In the genomic region with DNA sequence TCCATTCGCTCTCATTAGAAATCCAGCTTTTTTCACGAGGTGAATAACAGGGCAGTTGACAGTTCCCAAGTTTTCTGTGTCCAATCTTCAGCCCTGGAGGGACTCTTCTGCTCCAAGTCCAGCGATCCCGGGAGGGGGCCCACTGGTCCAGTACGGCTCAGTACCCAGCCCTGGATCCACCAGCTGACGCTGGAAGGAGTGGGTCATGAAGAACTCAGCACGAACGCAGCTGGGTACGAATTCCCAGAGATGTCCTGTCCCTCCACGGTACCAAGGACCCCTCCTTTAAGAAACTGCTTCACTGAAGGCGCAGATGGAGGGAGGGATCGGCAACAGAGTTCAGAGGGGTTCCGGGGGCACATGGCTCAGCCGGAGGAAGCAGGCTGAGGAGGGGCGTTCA, we compare ENCODE assay signal across 10 cellular contexts. TPM values are rescaled to one million over a fixed set of nuclear protein-coding genes. Genes with fewer than 3 reads are reported as not detected.
DNase-seq lines count a peak whose midpoint lies in the region; ATAC-seq and TF ChIP-seq lines count a peak whose summit lies in the region.
"Had no signal": no experiment of that assay in that cellular context is flagged by ENCODE, and none has a peak within 500 bp of the region (broad histone marks: within the 10 kb centered on the region; RNA-seq: fewer than 3 reads in every experiment).

No MANE protein-coding gene starts in this region.

- H3K9me3 ChIP-seq in mucosa of stomach (ENCODE audit: control insufficient read depth, low read length) (no peaks in the 10 kb centered on the region), vagina (no peaks in the 10 kb centered on the region)

- ATAC-seq in stimulated activated naive CD8-positive, alpha-beta T cell treated with anti-CD3 and anti-CD28 coated beads, Interleukin-15, Interleukin-2, amounts not matched to agents 100 U/mL and 50 U/mL, for 24 hours = no peak
- ATAC-seq in central memory CD8-positive, alpha-beta T cell (replicated peaks; ENCODE audit: extremely low read depth, poor library complexity, severe bottlenecking) = no peak
- ATAC-seq in GM21619 (IDR thresholded peaks at IDR 0.05; ENCODE audit: unreplicated experiment) = no peak

- H3K4me1 ChIP-seq in mucosa of stomach (ENCODE audit: control insufficient read depth, insufficient read depth, low read length) = peaks cover 11% of the 10 kb centered on the region
- peaks cover 11% of the 10 kb centered on the region for H3K4me1 ChIP-seq in vagina

- H3K9me3 Mint-ChIP-seq in stimulated activated naive CD8-positive, alpha-beta T cell treated with anti-CD3 and anti-CD28 coated beads, Interleukin-15, Interleukin-2, amounts not matched to agents 100 ng/mL and 50 ng/mL, for 24 hours = no peaks in the 10 kb centered on the region
- H3K9me3 Mint-ChIP-seq in central memory CD8-positive, alpha-beta T cell = no peaks in the 10 kb centered on the region

- TF ChIP-seq POLR2A in vagina (IDR thresholded peaks at IDR 0.05) = no peak

- H3K27ac Mint-ChIP-seq in stimulated activated naive CD8-positive, alpha-beta T cell treated with anti-CD3 and anti-CD28 coated beads, Interleukin-15, Interleukin-2, amounts not matched to agents 100 ng/mL and 50 ng/mL, for 24 hours = peak overlapping the region; percentile 97
- H3K27ac Mint-ChIP-seq in central memory CD8-positive, alpha-beta T cell (ENCODE audit: low read depth) = peak overlapping the region; percentile 97

- peaks cover 21% of the 10 kb centered on the region for H3K4me1 Mint-ChIP-seq in stimulated activated naive CD8-positive, alpha-beta T cell treated with anti-CD3 and anti-CD28 coated beads, Interleukin-15, Interleukin-2, amounts not matched to agents 100 ng/mL and 50 ng/mL, for 24 hours (ENCODE audit: low read depth)
- H3K4me1 Mint-ChIP-seq in central memory CD8-positive, alpha-beta T cell = peaks cover 20% of the 10 kb centered on the region

- TF ChIP-seq CTCF in vagina (IDR thresholded peaks at IDR 0.05) = no peak

- H3K36me3 Mint-ChIP-seq in stimulated activated naive CD8-positive, alpha-beta T cell treated with anti-CD3 and anti-CD28 coated beads, Interleukin-15, Interleukin-2, amounts not matched to agents 100 ng/mL and 50 ng/mL, for 24 hours (ENCODE audit: low read depth) = peaks cover 20% of the 10 kb centered on the region
- peaks cover 16% of the 10 kb centered on the region for H3K36me3 Mint-ChIP-seq in central memory CD8-positive, alpha-beta T cell (ENCODE audit: insufficient read depth)

- H3K4me3 ChIP-seq in mucosa of stomach (ENCODE audit: low read length) (peak overlapping the region; percentile 74), vagina (peak overlapping the region; percentile 52 to 53)

- peak overlapping the region; percentile 81 for H3K27ac ChIP-seq in vagina

- no peak for DNase-seq in stimulated activated naive CD8-positive, alpha-beta T cell treated with anti-CD3 and anti-CD28 coated beads, Interleukin-15, Interleukin-2, amounts not matched to agents 100 U/mL and 50 U/mL, for 24 hours
- DNase-seq in central memory CD8-positive, alpha-beta T cell (ENCODE audit: low spot score in 2 of 2) = no peak
- DNase-seq in vagina (ENCODE audit: extremely low spot score in 2 of 2) (no peak), GF-D8 (lab: John Stamatoyannopoulos, UW) (no peak), NCI-H524 treated with DMSO at 0.1 percent for 48 hours (lab: John Stamatoyannopoulos, UW) (no peak)
- DNase-seq: effector CD8-positive, alpha-beta T cell; H7 had no signal

- no peaks in the 10 kb centered on the region for H3K27me3 Mint-ChIP-seq in stimulated activated naive CD8-positive, alpha-beta T cell treated with anti-CD3 and anti-CD28 coated beads, Interleukin-15, Interleukin-2, amounts not matched to agents 100 ng/mL and 50 ng/mL, for 24 hours
- H3K27me3 Mint-ChIP-seq in central memory CD8-positive, alpha-beta T cell = no peaks in the 10 kb centered on the region

- no peaks in the 10 kb centered on the region for H3K36me3 ChIP-seq in mucosa of stomach (ENCODE audit: control insufficient read depth, insufficient read depth, low read length)
- H3K36me3 ChIP-seq in vagina = no peaks in the 10 kb centered on the region

- peak overlapping the region; percentile 90 for H3K4me3 Mint-ChIP-seq in stimulated activated naive CD8-positive, alpha-beta T cell treated with anti-CD3 and anti-CD28 coated beads, Interleukin-15, Interleukin-2, amounts not matched to agents 100 ng/mL and 50 ng/mL, for 24 hours
- H3K4me3 Mint-ChIP-seq in central memory CD8-positive, alpha-beta T cell = peak overlapping the region; percentile 93

- intact Hi-C loops in vagina (cut with DNase I) = no loop called here

- peak overlapping the region; percentile 90 for H3K9ac ChIP-seq in mucosa of stomach (ENCODE audit: low read length)

- no peaks in the 10 kb centered on the region for H3K27me3 ChIP-seq in mucosa of stomach (ENCODE audit: control insufficient read depth, insufficient read depth, low read length)
- no peaks in the 10 kb centered on the region for H3K27me3 ChIP-seq in vagina

RNA-seq across cellular contexts. Expression of gene CLK3, which starts 16.5 kb away (rescaled TPM):
- 89.1 TPM for total RNA-seq in vagina

RNA-seq across cellular contexts. Expression of gene ARID3B, which starts 58.1 kb away (rescaled TPM):
- total RNA-seq in vagina = 15.2 TPM
